Comparison of ENCODE assay signal across 8 cellular contexts in genomic region chr5:157148734-157149615, GRCh38. TPM values are rescaled to one million over a fixed set of nuclear protein-coding genes. Genes with fewer than 3 reads are reported as not detected.
A peak's percentile ranks its signal among the peaks of the same experiment; 100 is the strongest.
DNase-seq lines count a peak whose midpoint lies in the region; ATAC-seq and TF ChIP-seq lines count a peak whose summit lies in the region.

No MANE protein-coding gene starts in this region.

- no peak overlapping the region for H3K27ac ChIP-seq in HL-60 (replicated peaks)
- H3K27ac ChIP-seq in PC-3 (ENCODE audit: low read length): no peak overlapping the region
- no peak overlapping the region for H3K27ac ChIP-seq in neuronal stem cell (replicated peaks; ENCODE audit: low read length)
- H3K27ac ChIP-seq in testis: peak overlapping the region in 1 of 2 donors; percentile 44

- H3K14ac ChIP-seq in neuronal stem cell (ENCODE audit: low read length): no peak overlapping the region

- H3K27me3 ChIP-seq in BE2C (no peaks in the 10 kb centered on the region; the same call in 1 of the 2 replicates), HL-60 (ENCODE audit: insufficient read depth, poor library complexity, severe bottlenecking) (no peaks in the 10 kb centered on the region), PC-3 (ENCODE audit: low read length) (peaks cover 11% of the 10 kb centered on the region; the same call in 1 of the 2 replicates), neuronal stem cell (ENCODE audit: control insufficient read depth in 3 of 3, insufficient read depth in 3 of 3, low read depth in 1 of 3, low read length in 3 of 3) (no peaks in the 10 kb centered on the region), testis (no peaks in the 10 kb centered on the region)

- no peaks in the 10 kb centered on the region for H3K9me3 Mint-ChIP-seq in activated T-cell treated with anti-CD3 and anti-CD28 coated beads, Interleukin-2, amount 50 U/mL, for 4 hours

- no peak overlapping the region for H2BK12ac ChIP-seq in neuronal stem cell (ENCODE audit: low read length)

- H3K9ac ChIP-seq in PC-3 (ENCODE audit: low read length): no peak overlapping the region
- H3K9ac ChIP-seq in neuronal stem cell (ENCODE audit: low read depth, low read length, poor library complexity): no peak overlapping the region

- H3K4ac ChIP-seq in neuronal stem cell (ENCODE audit: low read length): no peak overlapping the region

- H2AFZ ChIP-seq in PC-3 (ENCODE audit: low read length) (no peak overlapping the region), neuronal stem cell (ENCODE audit: low read length) (no peak overlapping the region)

- H4K8ac ChIP-seq in neuronal stem cell (ENCODE audit: low read depth, low read length): no peak overlapping the region

- no peak overlapping the region for H2BK15ac ChIP-seq in neuronal stem cell (ENCODE audit: low read length)

- peaks cover 42% of the 10 kb centered on the region for H3K4me1 Mint-ChIP-seq in activated T-cell treated with anti-CD3 and anti-CD28 coated beads, Interleukin-2, amount 50 U/mL, for 4 hours (ENCODE audit: low read depth)

- H3K79me2 ChIP-seq in PC-3 (ENCODE audit: low read length): no peaks in the 10 kb centered on the region

- POLR2A ChIA-PET in PC-3 (lab: Charles Lee; ENCODE audit: unreplicated experiment): no interaction called here

- ATAC-seq in GM19043 (IDR thresholded peaks at IDR 0.05; ENCODE audit: low read depth, unreplicated experiment) (peak; percentile 80), PC-3 (peak; percentile 95)
- peak; percentile 56 to 73 for ATAC-seq in activated T-cell treated with anti-CD3 and anti-CD28 coated beads, Interleukin-2, amount 50 U/mL, for 4 hours

- no peaks in the 10 kb centered on the region for H3K27me3 Mint-ChIP-seq in activated T-cell treated with anti-CD3 and anti-CD28 coated beads, Interleukin-2, amount 50 U/mL, for 4 hours (ENCODE audit: low read depth)

- no CpG with 5 or more reads among the region's 14 CpGs for WGBS in neuronal stem cell (ENCODE audit: extremely low coverage in 2 of 2, insufficient read length in 2 of 2, insufficient replicate concordance in 1 of 2), 2 donors
- 69 to 72% methylated on average over 14 of the region's 14 CpGs for WGBS in testis, 2 donors

- H3K9me2 ChIP-seq in PC-3 (replicated peaks; ENCODE audit: low read length): no peaks in the 10 kb centered on the region

- no peak overlapping the region for H2BK120ac ChIP-seq in neuronal stem cell (ENCODE audit: low read depth, low read length)

- no peak overlapping the region for H4K91ac ChIP-seq in neuronal stem cell (ENCODE audit: low read depth, low read length, poor library complexity)

- H4K20me1 ChIP-seq in PC-3 (ENCODE audit: low read length): no peaks in the 10 kb centered on the region

- no peak for TF ChIP-seq POLR2A in testis (IDR thresholded peaks at IDR 0.05)

- H3K36me3 Mint-ChIP-seq in activated T-cell treated with anti-CD3 and anti-CD28 coated beads, Interleukin-2, amount 50 U/mL, for 4 hours (ENCODE audit: insufficient read depth): no peaks in the 10 kb centered on the region

- H3K18ac ChIP-seq in neuronal stem cell (ENCODE audit: low read length): no peak overlapping the region

- peaks cover 1% of the 10 kb centered on the region; the same call in 1 of the 2 replicates for H3K4me1 ChIP-seq in BE2C
- no peaks in the 10 kb centered on the region for H3K4me1 ChIP-seq in PC-3 (ENCODE audit: insufficient read depth, low read length)
- H3K4me1 ChIP-seq in neuronal stem cell (ENCODE audit: control insufficient read depth in 2 of 2, insufficient read depth in 1 of 2, low read depth in 1 of 2, low read length in 2 of 2): no peaks in the 10 kb centered on the region
- no peaks in the 10 kb centered on the region for H3K4me1 ChIP-seq in testis

- no peaks in the 10 kb centered on the region for H3K36me3 ChIP-seq in BE2C
- no peaks in the 10 kb centered on the region for H3K36me3 ChIP-seq in PC-3 (ENCODE audit: low read depth, low read length)
- H3K36me3 ChIP-seq in neuronal stem cell (replicated peaks in 1 of 2; ENCODE audit: control insufficient read depth in 2 of 2, insufficient read depth in 2 of 2, low read length in 2 of 2): no peaks in the 10 kb centered on the region
- H3K36me3 ChIP-seq in testis (ENCODE audit: low read depth, missing control alignments): no peaks in the 10 kb centered on the region

- intact Hi-C loops in PC-3 (cut with micrococcal nuclease): loop anchor here (1.0 to 10.0 kb wide), 6 partner anchors 103 to 1986 kb away; partner anchors contain the start of genes CYFIP2 and LSM11
- intact Hi-C loops in testis (cut with DNase I; ENCODE audit: low total_unique reads): no loop called here

- no peaks in the 10 kb centered on the region for H3K79me1 ChIP-seq in neuronal stem cell (ENCODE audit: low read depth, low read length)

- H3K4me2 ChIP-seq in PC-3 (ENCODE audit: low read length) (no peak overlapping the region), neuronal stem cell (ENCODE audit: insufficient read depth, low read length, poor library complexity, severe bottlenecking) (no peak overlapping the region)

- no peaks in the 10 kb centered on the region for H3F3A ChIP-seq in PC-3 (ENCODE audit: low read length, unreplicated experiment)

- peak; percentile 93 for TF ChIP-seq CTCF in BE2C (IDR thresholded peaks at IDR 0.05; ENCODE audit: low read depth, low read length)
- TF ChIP-seq CTCF in HL-60 (IDR thresholded peaks at IDR 0.05; ENCODE audit: insufficient read depth, low read length): peak; percentile 80
- TF ChIP-seq CTCF in PC-3 (conservative IDR thresholded peaks at IDR 0.05; ENCODE audit: low read depth, low read length): peak; percentile 99
- peak; percentile 92 for TF ChIP-seq CTCF in fibroblast of mammary gland (conservative IDR thresholded peaks at IDR 0.05; ENCODE audit: control insufficient read depth, insufficient read depth, low read depth, low read length)
- TF ChIP-seq CTCF in testis (IDR thresholded peaks at IDR 0.05): peak; percentile 87 to 89 (median 89)

- H3K4me3 ChIP-seq in BE2C (ENCODE audit: low read depth, low read length) (no peak overlapping the region), HL-60 (replicated peaks; ENCODE audit: insufficient read depth, low read length) (no peak overlapping the region), PC-3 (ENCODE audit: low read length) (no peak overlapping the region), fibroblast of mammary gland (ENCODE audit: control insufficient read depth, low read depth, low read length) (no peak overlapping the region), neuronal stem cell (ENCODE audit: low read length in 2 of 2) (no peak overlapping the region), testis (no peak overlapping the region)

- H3K9me3 ChIP-seq in BE2C (no peaks in the 10 kb centered on the region), PC-3 (ENCODE audit: low read length) (no peaks in the 10 kb centered on the region), neuronal stem cell (replicated peaks in 1 of 2; ENCODE audit: control insufficient read depth in 2 of 2, insufficient read depth in 1 of 2, low read depth in 1 of 2, low read length in 2 of 2) (no peaks in the 10 kb centered on the region), testis (no peaks in the 10 kb centered on the region)

- CTCF ChIA-PET in PC-3 (lab: Charles Lee): interaction anchor here (0.6 to 1.0 kb wide), 4 partner anchors 13 to 173 kb away, joined by 3 to 4 read pairs (median 4); no protein-coding TSS in a partner anchor

- H2BK5ac ChIP-seq in neuronal stem cell (ENCODE audit: low read length): no peak overlapping the region

- peak; percentile 70 for DNase-seq in BE2C
- peak in 1 of 2 experiments; percentile 64 for DNase-seq in HL-60 (ENCODE audit: low read depth in 1 of 2, low spot score in 1 of 2)
- peak; percentile 95 for DNase-seq in PC-3
- DNase-seq in activated T-cell treated with anti-CD3 and anti-CD28 coated beads, Interleukin-2, amount 50 U/mL, for 4 hours: peak; percentile 84
- peak; percentile 69 for DNase-seq in fibroblast of mammary gland (ENCODE audit: low read depth)
- peak; percentile 64 for DNase-seq in neuronal stem cell (ENCODE audit: low spot score)
- peak; percentile 88 for DNase-seq in testis

- H3K4me3 Mint-ChIP-seq in activated T-cell treated with anti-CD3 and anti-CD28 coated beads, Interleukin-2, amount 50 U/mL, for 4 hours: no peak overlapping the region

- BruUV-seq in PC-3 (replicated peaks; lab: Mats Ljungman, UMichigan): no TSS peak

- H3K23ac ChIP-seq in neuronal stem cell (ENCODE audit: low read depth, low read length, poor library complexity): no peak overlapping the region

- no peak overlapping the region for H2AK5ac ChIP-seq in neuronal stem cell (ENCODE audit: low read depth, low read length)

RNA-seq across cellular contexts. Expression of gene MED7, which starts 6.3 kb away (rescaled TPM):
- 7.1 TPM for polyA plus RNA-seq in BE2C (2012; ENCODE audit: insufficient read depth, insufficient read length, low read depth)
- total RNA-seq in PC-3 (2014; rRNA removed): 10.6 and 14.8 TPM in 2 replicates
- total RNA-seq in activated T-cell treated with anti-CD3 and anti-CD28 coated beads, Interleukin-2, amount 50 U/mL, for 4 hours: 1 to 10 TPM; 7.5 to 9.3 (median 9.1) TPM
- 12.4 TPM for polyA plus RNA-seq in neuronal stem cell (2013, experiment 1 of 2)
- polyA plus RNA-seq in neuronal stem cell (2013, experiment 2 of 2): 13.3 TPM
- total RNA-seq in testis: 10 to 100 TPM; 16.8 to 21.1 TPM
- 50.3 TPM for polyA plus RNA-seq in testis (ENCODE audit: insufficient read depth, low read depth, low replicate concordance)

RNA-seq across cellular contexts. Expression of gene GARIN3, which starts 17.1 kb away (rescaled TPM):
- not detected for polyA plus RNA-seq in BE2C (2012; ENCODE audit: insufficient read depth, insufficient read length, low read depth)
- total RNA-seq in PC-3 (2014; rRNA removed): not detected in 2 replicates
- total RNA-seq in activated T-cell treated with anti-CD3 and anti-CD28 coated beads, Interleukin-2, amount 50 U/mL, for 4 hours: under 1 TPM; 0.18 to 0.25 (median 0.22) TPM
- polyA plus RNA-seq in neuronal stem cell (2013, experiment 1 of 2): not detected
- not detected for polyA plus RNA-seq in neuronal stem cell (2013, experiment 2 of 2)
- total RNA-seq in testis: 10 to 100 TPM; 11.5 to 27.8 TPM
- polyA plus RNA-seq in testis (ENCODE audit: insufficient read depth, low read depth, low replicate concordance): 45.6 TPM

RNA-seq across cellular contexts. Expression of gene ITK, which starts 31.7 kb away (rescaled TPM):
- not detected for polyA plus RNA-seq in BE2C (2012; ENCODE audit: insufficient read depth, insufficient read length, low read depth)
- 0.58 and 0.69 TPM in 2 replicates for total RNA-seq in PC-3 (2014; rRNA removed)
- 100 to 1,000 TPM; 227 to 260 (median 249) TPM for total RNA-seq in activated T-cell treated with anti-CD3 and anti-CD28 coated beads, Interleukin-2, amount 50 U/mL, for 4 hours
- polyA plus RNA-seq in neuronal stem cell (2013, experiment 1 of 2): not detected
- not detected for polyA plus RNA-seq in neuronal stem cell (2013, experiment 2 of 2)
- 1 to 10 TPM in 1 of 2 donors, under 1 TPM in 1; 0.93 to 1.3 TPM for total RNA-seq in testis
- polyA plus RNA-seq in testis (ENCODE audit: insufficient read depth, low read depth, low replicate concordance): 3.8 TPM

RNA-seq across cellular contexts. Expression of gene HAVCR2, which starts 40.1 kb away (rescaled TPM):
- 5.4 TPM for polyA plus RNA-seq in BE2C (2012; ENCODE audit: insufficient read depth, insufficient read length, low read depth)
- total RNA-seq in PC-3 (2014; rRNA removed) (0.04 TPM in 1 of 2 replicates, not detected in the other), testis (1 to 10 TPM; 3.1 to 3.2 TPM)
- 1 to 10 TPM; 3.4 to 8.9 (median 4.4) TPM for total RNA-seq in activated T-cell treated with anti-CD3 and anti-CD28 coated beads, Interleukin-2, amount 50 U/mL, for 4 hours
- polyA plus RNA-seq in neuronal stem cell (2013, experiment 1 of 2): 0.33 TPM
- 0.19 TPM for polyA plus RNA-seq in neuronal stem cell (2013, experiment 2 of 2)
- polyA plus RNA-seq in testis (ENCODE audit: insufficient read depth, low read depth, low replicate concordance): 3.6 TPM

Comparison
In these comparisons a context has a peak if more than half of its experiments do, and no peak if none do; other contexts are left out.
1. RNA of gene GARIN3, which starts 17.1 kb away (total RNA-seq): 11.5 to 27.8 TPM in testis; 0.18 to 0.25 TPM in activated T-cell treated with anti-CD3 and anti-CD28 coated beads, Interleukin-2, amount 50 U/mL, for 4 hours and not detected in PC-3; every median in the first group is over 4 times any median in the second.
2. RNA of gene ITK, which starts 31.7 kb away (total RNA-seq): 227 to 260 TPM in activated T-cell treated with anti-CD3 and anti-CD28 coated beads, Interleukin-2, amount 50 U/mL, for 4 hours; 0.93 to 1.3 TPM in testis and 0.58 to 0.69 TPM in PC-3; every median in the first group is over 100 times any median in the second.
3. Peak in every context shown above with its lines, with median percentiles within 50 percentile points of each other: CTCF ChIP-seq and ATAC-seq.